ENCODE assay signal across 18 cellular contexts in the genomic region with DNA sequence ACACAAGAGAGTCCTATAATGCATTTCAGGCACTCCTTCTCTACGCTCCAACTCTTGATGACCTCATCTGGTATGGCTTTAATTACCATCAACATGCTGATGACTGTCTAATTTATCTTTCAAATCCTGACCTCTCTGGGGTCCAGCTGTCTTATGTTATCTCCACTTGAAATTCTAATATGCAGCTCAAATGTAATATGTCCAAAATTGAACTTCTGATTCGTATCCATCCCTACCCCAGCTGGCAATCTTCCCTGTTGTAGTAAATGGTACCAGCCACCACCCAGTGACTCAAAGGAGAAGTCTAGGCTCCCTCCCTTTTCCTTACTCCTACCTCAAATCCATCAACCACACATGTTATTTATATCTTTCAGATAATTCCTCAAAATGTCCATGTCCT.
A peak's percentile ranks its signal among the peaks of the same experiment; 100 is the strongest.
DNase-seq lines count a peak whose midpoint lies in the region.
"Had no signal": no experiment of that assay in that cellular context is flagged by ENCODE, and none has a peak within 500 bp of the region (broad histone marks: within the 10 kb centered on the region; RNA-seq: fewer than 3 reads in every experiment).

No MANE protein-coding gene starts in this region.

- DNase-seq in NCI-H69 (lab: John Stamatoyannopoulos, UW) (peak; percentile 20), amniotic epithelial cell (ENCODE audit: low read depth) (peak; percentile 49), fibroblast of peridontal ligament (ENCODE audit: extremely low read depth) (peak; percentile 41), skeletal muscle cell (ENCODE audit: low read depth) (peak; percentile 18), NCI-H2227 (lab: John Stamatoyannopoulos, UW; ENCODE audit: unreplicated experiment) (no peak), ACHN (no peak)
- DNase-seq in stimulated activated CD4-positive, alpha-beta T cell treated with anti-CD3 and anti-CD28 coated beads, Interleukin-12 subunit alpha, Interleukin-12 subunit beta, amount 100 ng/mL, for 4 hours = no peak
- DNase-seq: CD8-positive, alpha-beta memory T cell; DMS79 treated with DMSO at 0.1 percent for 48 hours; KBM-7; MV-4-11; NCI-H1105; NCI-H1436 treated with DMSO at 0.1 percent for 48 hours; NCI-H187 treated with DMSO at 0.1 percent for 48 hours; NCI-H2107; NCI-H526 treated with DMSO at 0.1 percent for 48 hours; SHP77; SW 1271 had no signal

- no peak overlapping the region for H3K4me3 ChIP-seq in skeletal muscle cell (ENCODE audit: low read depth, low read length)

- in situ Hi-C loops in ACHN (cut with HindIII; ENCODE audit: low pct_ligation_motif_present, low pct_unique_long_range_greater_than_20kb, low sequenced_read_pairs) = no loop called here

Comparison
In these comparisons a context has a peak if more than half of its experiments do, and no peak if none do; other contexts are left out.
1. DNase-seq: peak in NCI-H69 (single experiment), amniotic epithelial cell (single experiment), fibroblast of peridontal ligament (single experiment) and skeletal muscle cell (single experiment); none in stimulated activated CD4-positive, alpha-beta T cell treated with anti-CD3 and anti-CD28 coated beads, Interleukin-12 subunit alpha, Interleukin-12 subunit beta, amount 100 ng/mL, for 4 hours (single experiment), NCI-H2227 (single experiment) and ACHN (single experiment).